ENCODE assay signal across 25 cellular contexts in the genomic region with DNA sequence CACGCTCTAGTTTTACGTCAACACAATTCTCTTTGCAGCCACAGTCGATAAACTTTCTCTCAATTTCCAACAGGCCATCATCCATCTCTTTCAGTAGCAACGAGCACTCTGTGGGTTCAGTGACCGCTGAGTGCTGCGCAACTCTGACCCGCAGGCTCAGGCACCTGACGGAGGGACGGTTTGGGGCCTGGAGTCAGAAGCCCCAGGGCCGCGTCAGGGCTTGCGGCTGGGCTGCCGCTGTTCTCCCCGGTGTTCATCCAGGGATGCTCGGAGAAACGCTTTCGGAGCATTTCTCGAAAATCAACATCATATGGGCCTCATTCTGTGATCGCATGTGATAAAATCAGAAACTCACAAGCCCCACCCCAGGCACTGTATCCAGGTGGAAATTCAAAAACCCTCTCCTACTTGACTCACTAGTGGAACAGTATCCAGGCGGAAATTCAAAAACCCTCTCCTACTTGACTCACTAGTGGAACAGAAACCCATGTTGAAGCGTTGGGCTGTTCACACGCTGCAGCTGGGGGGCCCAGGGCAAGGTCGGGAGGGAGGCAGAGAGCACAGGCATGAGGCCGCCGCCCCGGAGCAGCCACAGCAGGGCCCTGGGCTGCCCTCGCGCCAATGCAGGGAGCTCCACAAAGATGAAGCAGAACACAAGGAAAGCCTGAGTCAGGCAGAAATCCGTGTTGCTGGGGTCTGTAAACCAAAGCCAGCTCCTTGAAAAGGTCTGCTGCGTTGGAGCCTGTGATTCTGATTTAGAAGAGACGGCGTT.
A peak's percentile ranks its signal among the peaks of the same experiment; 100 is the strongest.
DNase-seq lines count a peak whose midpoint lies in the region; ATAC-seq, FAIRE-seq and TF ChIP-seq lines count a peak whose summit lies in the region.
"Had no signal": no experiment of that assay in that cellular context is flagged by ENCODE, and none has a peak within 500 bp of the region (broad histone marks: within the 10 kb centered on the region; RNA-seq: fewer than 3 reads in every experiment).

No MANE protein-coding gene starts in this region.

- H3K23ac ChIP-seq in mesenchymal stem cell (ENCODE audit: low read length in 2 of 2) = no peak overlapping the region

- peaks cover 18% of the 10 kb centered on the region for H3K9me3 Mint-ChIP-seq in chondrocyte (ENCODE audit: low read depth)
- H3K9me3 Mint-ChIP-seq: activated CD8-positive, alpha-beta T cell treated with anti-CD3 and anti-CD28 coated beads for 36 hours; stimulated activated naive CD8-positive, alpha-beta T cell treated with anti-CD3 and anti-CD28 coated beads, Interleukin-15, amount 100 ng/mL, for 72 hours had no signal

- TF ChIP-seq POLR2A in right lobe of liver (IDR thresholded peaks at IDR 0.05) = no peak
- no peak for TF ChIP-seq POLR2A in HepG2 (IDR thresholded peaks at IDR 0.05; ENCODE audit: insufficient read depth in 1 of 2, low read depth in 2 of 2, low read length in 2 of 2)

- H3K18ac ChIP-seq in mesenchymal stem cell (ENCODE audit: low read depth in 1 of 2, low read length in 2 of 2) = no peak overlapping the region

- no TSS peak for BruUV-seq in HepG2 (replicated peaks; lab: Mats Ljungman, UMichigan)

- TF ChIP-seq EP300 in HepG2 (IDR thresholded peaks at IDR 0.05; ENCODE audit: low read depth in 2 of 2, low read length in 2 of 2) (no peak), HepG2 (CRISPR knock-in tag; IDR thresholded peaks at IDR 0.05; ENCODE audit: borderline replicate concordance) (no peak)

- H3K36me3 Mint-ChIP-seq in chondrocyte (ENCODE audit: low read depth) = peaks cover 2% of the 10 kb centered on the region

- peaks cover 3% of the 10 kb centered on the region for H3K4me1 Mint-ChIP-seq in chondrocyte (ENCODE audit: low read depth)

- H3K79me2 ChIP-seq in HepG2 (ENCODE audit: insufficient read depth, low read length) = no peaks in the 10 kb centered on the region

- H3K4ac ChIP-seq in mesenchymal stem cell (ENCODE audit: low read depth in 1 of 2, low read length in 2 of 2) = no peak overlapping the region

- H3K4me1 ChIP-seq in right lobe of liver (no peaks in the 10 kb centered on the region), HepG2 (ENCODE audit: insufficient read depth, low read length) (peaks cover 12% of the 10 kb centered on the region), mesenchymal stem cell (ENCODE audit: control insufficient read depth, insufficient read depth, low read depth, low read length) (peaks cover 2% of the 10 kb centered on the region)
- peaks cover 4% of the 10 kb centered on the region for H3K4me1 ChIP-seq in effector memory CD4-positive, alpha-beta T cell (ENCODE audit: control insufficient read depth, insufficient read depth, low read length, poor library complexity, severe bottlenecking)
- H3K4me1 ChIP-seq: Caco-2, psoas muscle had no signal

- no peak overlapping the region for H3K4me3 Mint-ChIP-seq in chondrocyte (ENCODE audit: unreplicated experiment)
- H3K4me3 Mint-ChIP-seq: activated CD8-positive, alpha-beta T cell treated with anti-CD3 and anti-CD28 coated beads for 36 hours; memory B cell; stimulated activated naive CD8-positive, alpha-beta T cell treated with anti-CD3 and anti-CD28 coated beads, Interleukin-15, amount 100 ng/mL, for 72 hours had no signal

- CTCF ChIA-PET in HepG2 (lab: Yijun Ruan, JAX; ENCODE audit: low intra/inter-chr PET ratio, low total read pairs) = no interaction called here

- H3K27me3 Mint-ChIP-seq in chondrocyte (ENCODE audit: low read depth) = peaks cover 57% of the 10 kb centered on the region

- no peak overlapping the region for H2BK120ac ChIP-seq in mesenchymal stem cell (ENCODE audit: low read depth, low read length)

- no peak overlapping the region for H3K4me2 ChIP-seq in HepG2 (ENCODE audit: low read depth, low read length)
- H3K4me2 ChIP-seq in mesenchymal stem cell (ENCODE audit: low read length, poor library complexity, severe bottlenecking) = no peak overlapping the region

- no peaks in the 10 kb centered on the region for H3K79me1 ChIP-seq in mesenchymal stem cell (replicated peaks; ENCODE audit: low read length, poor library complexity, severe bottlenecking)

- H3K27me3 ChIP-seq in right lobe of liver (no peaks in the 10 kb centered on the region), HepG2 (ENCODE audit: control insufficient read depth in 1 of 2, insufficient read depth in 2 of 2, low read length in 2 of 2) (peaks cover 6 to 21% of the 10 kb centered on the region in 2 experiments; a peak in 3 of 5 replicates), mesenchymal stem cell (ENCODE audit: control insufficient read depth in 1 of 2, insufficient read depth in 1 of 2, low read length in 2 of 2) (peaks cover 24 to 37% of the 10 kb centered on the region in 2 experiments)
- peaks cover 3% of the 10 kb centered on the region for H3K27me3 ChIP-seq in effector memory CD4-positive, alpha-beta T cell (replicated peaks; ENCODE audit: control insufficient read depth, insufficient read depth, low read length, poor library complexity, severe bottlenecking)
- H3K27me3 ChIP-seq: brain microvascular endothelial cell had no signal

- no peak overlapping the region for H2BK12ac ChIP-seq in mesenchymal stem cell (ENCODE audit: low read length in 2 of 2)

- no peak for TF ChIP-seq RAD21 in HepG2 (CRISPR knock-in tag; IDR thresholded peaks at IDR 0.05)

- H2AFZ ChIP-seq in HepG2 (ENCODE audit: low read length) (no peak overlapping the region), mesenchymal stem cell (ENCODE audit: low read depth, low read length) (no peak overlapping the region)

- H2AK5ac ChIP-seq in mesenchymal stem cell (ENCODE audit: low read length, severe bottlenecking) = no peak overlapping the region

- intact Hi-C loops in right lobe of liver (cut with DNase I) (no loop called here), HepG2 (cut with micrococcal nuclease; ENCODE audit: unreplicated experiment) (no loop called here)

- no peak overlapping the region for H4K91ac ChIP-seq in mesenchymal stem cell (ENCODE audit: low read length)

- H3K9me3 ChIP-seq in right lobe of liver (no peaks in the 10 kb centered on the region), HepG2 (ENCODE audit: low read length) (no peaks in the 10 kb centered on the region), mesenchymal stem cell (ENCODE audit: control insufficient read depth, low read length) (peaks cover 14% of the 10 kb centered on the region)
- no peaks in the 10 kb centered on the region for H3K9me3 ChIP-seq in effector memory CD4-positive, alpha-beta T cell (ENCODE audit: control insufficient read depth, low read length)
- H3K9me3 ChIP-seq: Caco-2, neutrophil, psoas muscle had no signal

- H4K8ac ChIP-seq in mesenchymal stem cell (ENCODE audit: low read length) = no peak overlapping the region

- H3K4me3 ChIP-seq in right lobe of liver (no peak overlapping the region), HepG2 (replicated peaks in 1 of 3; ENCODE audit: insufficient read depth in 1 of 3, low read depth in 2 of 3, low read length in 3 of 3) (no peak overlapping the region), mesenchymal stem cell (ENCODE audit: insufficient read depth in 1 of 2, low read depth in 1 of 2, low read length in 2 of 2) (no peak overlapping the region)
- H3K4me3 ChIP-seq in effector memory CD4-positive, alpha-beta T cell (ENCODE audit: insufficient read depth, low read depth, low read length, poor library complexity, severe bottlenecking) = no peak overlapping the region
- H3K4me3 ChIP-seq: BLaER1 treated with 17β-estradiol and CSF1 and Interleukin-3, amounts not matched to agents 10 nM and 100 nM; psoas muscle had no signal

- no peak overlapping the region for H3K9ac ChIP-seq in HepG2 (ENCODE audit: insufficient read depth, low read depth, low read length)
- no peak overlapping the region for H3K9ac ChIP-seq in mesenchymal stem cell (ENCODE audit: low read length)
- H3K9ac ChIP-seq: BLaER1 treated with 17β-estradiol and CSF1 and Interleukin-3, amounts not matched to agents 10 nM and 100 nM had no signal

- in situ Hi-C loops in HepG2 (cut with HindIII; ENCODE audit: extremely low pct_ligation_motif_present, low pct_unique_long_range_greater_than_20kb) = no loop called here

- no peak overlapping the region for H3K14ac ChIP-seq in mesenchymal stem cell (ENCODE audit: low read length in 2 of 2)

- no peak for FAIRE-seq in HepG2 (lab: Jason Lieb, UNC)

- ATAC-seq in right lobe of liver = no peak
- ATAC-seq in HepG2 = no peak
- ATAC-seq in GM18520 (IDR thresholded peaks at IDR 0.05; ENCODE audit: unreplicated experiment) = no peak
- ATAC-seq: activated CD8-positive, alpha-beta T cell treated with anti-CD3 and anti-CD28 coated beads for 36 hours; psoas muscle; stimulated activated naive CD8-positive, alpha-beta T cell treated with anti-CD3 and anti-CD28 coated beads, Interleukin-15, amount 100 ng/mL, for 72 hours had no signal

- H3K27ac Mint-ChIP-seq in chondrocyte (ENCODE audit: unreplicated experiment) = no peak overlapping the region
- H3K27ac Mint-ChIP-seq: activated CD8-positive, alpha-beta T cell treated with anti-CD3 and anti-CD28 coated beads for 36 hours; memory B cell had no signal

- 82% methylated on average over 24 of the region's 32 CpGs for WGBS in right lobe of liver (ENCODE audit: insufficient coverage, low coverage, low lambda C conversion rate, missing lambda C conversion rate)
- 74% methylated on average over 23 of the region's 32 CpGs for WGBS in HepG2 (ENCODE audit: low lambda C conversion rate)
- 90% methylated on average over 32 of the region's 32 CpGs for WGBS in mesenchymal stem cell

- POLR2A ChIA-PET in HepG2 (lab: Yijun Ruan, JAX) = no interaction called here

- no peaks in the 10 kb centered on the region for H4K20me1 ChIP-seq in HepG2 (ENCODE audit: insufficient read depth, low read length)
- H4K20me1 ChIP-seq: BLaER1 treated with 17β-estradiol and CSF1 and Interleukin-3, amounts not matched to agents 10 nM and 100 nM had no signal

- H2BK15ac ChIP-seq in mesenchymal stem cell (ENCODE audit: low read depth, poor library complexity, severe bottlenecking) = no peak overlapping the region

- H3K36me3 ChIP-seq in right lobe of liver (no peaks in the 10 kb centered on the region), HepG2 (replicated peaks in 1 of 2; ENCODE audit: control insufficient read depth in 1 of 2, insufficient read depth in 2 of 2, low read length in 2 of 2) (no peaks in the 10 kb centered on the region), mesenchymal stem cell (ENCODE audit: control insufficient read depth in 1 of 2, insufficient read depth in 2 of 2, low read depth in 1 of 2, low read length in 2 of 2) (no peaks in the 10 kb centered on the region)
- no peaks in the 10 kb centered on the region for H3K36me3 ChIP-seq in effector memory CD4-positive, alpha-beta T cell (ENCODE audit: control insufficient read depth, insufficient read depth, low read length)
- H3K36me3 ChIP-seq: BLaER1 treated with 17β-estradiol and CSF1 and Interleukin-3, amounts not matched to agents 10 nM and 100 nM; brain microvascular endothelial cell; neutrophil had no signal

- H2BK5ac ChIP-seq in mesenchymal stem cell (ENCODE audit: low read depth, low read length, poor library complexity, severe bottlenecking) = no peak overlapping the region

- TF ChIP-seq CTCF in right lobe of liver (IDR thresholded peaks at IDR 0.05) (no peak), HepG2 (CRISPR knock-in tag; IDR thresholded peaks at IDR 0.05) (no peak), chondrocyte (IDR thresholded peaks at IDR 0.05) (no peak)

- H3K27ac ChIP-seq in right lobe of liver (no peak overlapping the region), HepG2 (ENCODE audit: extremely low read length, insufficient read depth, low read length) (no peak overlapping the region), mesenchymal stem cell (ENCODE audit: low read length, poor library complexity, severe bottlenecking) (no peak overlapping the region)
- H3K27ac ChIP-seq in effector memory CD4-positive, alpha-beta T cell (ENCODE audit: insufficient read depth, low read length, poor library complexity, severe bottlenecking) = no peak overlapping the region
- H3K27ac ChIP-seq: BLaER1 treated with 17β-estradiol and CSF1 and Interleukin-3, amounts not matched to agents 10 nM and 100 nM; brain microvascular endothelial cell; HL-60; neutrophil; psoas muscle had no signal

- DNase-seq in right lobe of liver = peak in 2 of 3 donors; percentile 8 to 28
- no peak for DNase-seq in HepG2 (ENCODE audit: low spot score)
- peak; percentile 73 for DNase-seq in chondrocyte (ENCODE audit: low spot score)
- DNase-seq in mesenteric fat pad (ENCODE audit: low spot score) = peak; percentile 80
- DNase-seq in mesenchymal stem cell = no peak
- DNase-seq in effector memory CD4-positive, alpha-beta T cell = no peak
- DNase-seq: activated CD8-positive, alpha-beta T cell treated with anti-CD3 and anti-CD28 coated beads for 36 hours; activated gamma-delta T cell; activated T-cell treated with anti-CD3 and anti-CD28 coated beads for 4 hours; amniotic stem cell; brain microvascular endothelial cell; effector CD4-positive, alpha-beta T cell; Karpas-422; NCI-H1417 treated with DMSO at 0.1 percent for 48 hours; NCI-H2081 treated with DMSO at 0.1 percent for 48 hours; NCI-H226; T-helper 1 cell had no signal

Comparison
In these comparisons a context has a peak if more than half of its experiments do, and no peak if none do; other contexts are left out.
1. DNase-seq: peak in right lobe of liver (2 of 3), chondrocyte (single experiment) and mesenteric fat pad (single experiment); none in HepG2 (single experiment), mesenchymal stem cell (single experiment) and effector memory CD4-positive, alpha-beta T cell (0 of 3).